In genomic region chr2:176702169-176702568, GRCh38 we compare ENCODE assay signal across 36 cellular contexts.
"Had no signal": no experiment of that assay in that cellular context is flagged by ENCODE, and none has a peak within 500 bp of the region (broad histone marks: within the 10 kb centered on the region; RNA-seq: fewer than 3 reads in every experiment).

No MANE protein-coding gene starts in this region.

- H3K4me3 ChIP-seq: adrenal gland, body of pancreas, breast epithelium, MG63, Peyer's patch had no signal

- H3K4me1 ChIP-seq: adrenal gland, breast epithelium, Peyer's patch had no signal

- DNase-seq: activated B cell treated with CpG ODN at 0.5 μM for 24 hours; activated CD4-positive, alpha-beta memory T cell treated with anti-CD3 and anti-CD28 coated beads for 36 hours; activated CD4-positive, alpha-beta T cell treated with anti-CD3 and anti-CD28 coated beads for 4 hours; activated CD4-positive, alpha-beta T cell treated with anti-CD3 and anti-CD28 coated beads, Interleukin-2, amount 50 U/mL, for 1 hour; activated CD4-positive, CD25-positive, alpha-beta regulatory T cell treated with anti-CD3 and anti-CD28 coated beads, Interleukin-2, amount 50 U/mL, for 72 hours; activated CD8-positive, alpha-beta memory T cell treated with anti-CD3 and anti-CD28 coated beads, Interleukin-2, amount 50 U/mL, for 4 hours; activated gamma-delta T cell treated with Interleukin-2 at 50 U/mL for 16 hours; activated naive CD4-positive, alpha-beta T cell treated with anti-CD3 and anti-CD28 coated beads for 36 hours; activated T-cell treated with anti-CD3 and anti-CD28 coated beads for 4 hours; activated T-cell treated with anti-CD3 and anti-CD28 coated beads, Interleukin-2, amount 50 U/mL, for 4 hours; adrenal gland; body of pancreas; Karpas-422; KBM-7; MG63; NCI-H1048; NCI-H1105 treated with DMSO at 0.1 percent for 48 hours; NCI-H1436; NCI-H1694; NCI-H1930; NCI-H2081 treated with DMSO at 0.1 percent for 48 hours; NCI-H226; NCI-H446 treated with DMSO at 0.1 percent for 48 hours; NCI-H524; NCI-H69; NK-92 treated with Interleukin-12 subunit alpha and Interleukin-12 subunit beta, amount 100 ng/mL, for 24 hours; PC-3; Peyer's patch; RPMI8226; SW 1271; T-helper 1 cell; T-helper 2 cell; T-helper 9 cell had no signal

- ATAC-seq: activated naive CD4-positive, alpha-beta T cell treated with anti-CD3 and anti-CD28 coated beads, Interleukin-2, amount 50 U/mL, for 72 hours; activated T-cell treated with anti-CD3 and anti-CD28 coated beads, Interleukin-2, amount 50 U/mL, for 4 hours; body of pancreas; PC-3 had no signal

- H3K9me3 ChIP-seq: adrenal gland, body of pancreas, breast epithelium, MG63, Peyer's patch had no signal

- H3K36me3 ChIP-seq: adrenal gland, breast epithelium, MG63, Peyer's patch had no signal

- H3K27me3 ChIP-seq: adrenal gland, body of pancreas, breast epithelium, Peyer's patch had no signal

- H3K27ac ChIP-seq: adrenal gland, body of pancreas, breast epithelium, Peyer's patch, VCaP had no signal
